2 cellular contexts compared by ENCODE assay signal in the genomic region with DNA sequence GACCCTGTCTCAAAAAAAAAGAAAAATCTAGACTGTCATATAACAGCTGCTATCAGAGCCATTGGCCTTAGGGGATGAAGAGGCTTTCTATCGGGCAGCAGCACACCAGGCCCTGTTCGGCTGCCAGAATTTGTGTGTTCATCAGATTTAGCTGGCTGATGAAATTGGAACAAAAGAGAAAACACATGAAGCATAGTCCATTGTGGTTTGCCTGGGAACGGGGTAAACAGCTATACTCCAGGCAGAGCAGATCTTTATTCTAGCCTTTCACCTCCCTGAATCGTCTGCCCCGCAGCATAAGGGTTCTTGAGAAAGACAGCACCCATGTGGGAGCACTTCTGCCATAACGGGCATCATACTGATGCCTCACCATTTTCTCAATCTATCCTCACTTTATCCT.
TF ChIP-seq lines count a peak whose summit lies in the region.

No MANE protein-coding gene starts in this region.

TF ChIP-seq in SK-N-SH, 30 proteins besides CTCF, POLR2A, EP300 and RAD21 (continued from another document):
- TF ChIP-seq REST (IDR thresholded peaks at IDR 0.05; ENCODE audit: low read depth, low read length), result no peak
- TF ChIP-seq FOXJ3 (CRISPR knock-in tag; IDR thresholded peaks at IDR 0.05), result no peak
- TF ChIP-seq CHD2 (IDR thresholded peaks at IDR 0.05; ENCODE audit: low read length, partially characterized antibody), result no peak

TF ChIP-seq in SK-N-SH treated with all-trans-retinoic acid at 6 μM for 48 hours, 23 proteins besides CTCF, POLR2A, EP300 and RAD21 (continued from another document):
- TF ChIP-seq CREB5 (CRISPR knock-in tag; IDR thresholded peaks at IDR 0.05; ENCODE audit: low read depth) (no peak), ZNF8 (CRISPR knock-in tag; IDR thresholded peaks at IDR 0.05) (no peak), RARB (CRISPR knock-in tag; IDR thresholded peaks at IDR 0.05) (no peak), CSDC2 (CRISPR knock-in tag; IDR thresholded peaks at IDR 0.05) (no peak)
- TF ChIP-seq, protein P1, sequence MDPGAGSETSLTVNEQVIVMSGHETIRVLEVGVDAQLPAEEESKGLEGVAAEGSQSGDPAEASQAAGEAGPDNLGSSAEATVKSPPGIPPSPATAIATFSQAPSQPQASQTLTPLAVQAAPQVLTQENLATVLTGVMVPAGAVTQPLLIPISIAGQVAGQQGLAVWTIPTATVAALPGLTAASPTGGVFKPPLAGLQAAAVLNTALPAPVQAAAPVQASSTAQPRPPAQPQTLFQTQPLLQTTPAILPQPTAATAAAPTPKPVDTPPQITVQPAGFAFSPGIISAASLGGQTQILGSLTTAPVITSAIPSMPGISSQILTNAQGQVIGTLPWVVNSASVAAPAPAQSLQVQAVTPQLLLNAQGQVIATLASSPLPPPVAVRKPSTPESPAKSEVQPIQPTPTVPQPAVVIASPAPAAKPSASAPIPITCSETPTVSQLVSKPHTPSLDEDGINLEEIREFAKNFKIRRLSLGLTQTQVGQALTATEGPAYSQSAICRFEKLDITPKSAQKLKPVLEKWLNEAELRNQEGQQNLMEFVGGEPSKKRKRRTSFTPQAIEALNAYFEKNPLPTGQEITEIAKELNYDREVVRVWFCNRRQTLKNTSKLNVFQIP (CRISPR knock-in tag; IDR thresholded peaks at IDR 0.05; ENCODE audit: borderline replicate concordance, low read depth), result no peak
TF ChIP-seq in SK-N-SH treated with all-trans-retinoic acid at 6 μM for 48 hours: peak in this region for 0.
